ENCODE assay signal across 25 cellular contexts in the genomic region with DNA sequence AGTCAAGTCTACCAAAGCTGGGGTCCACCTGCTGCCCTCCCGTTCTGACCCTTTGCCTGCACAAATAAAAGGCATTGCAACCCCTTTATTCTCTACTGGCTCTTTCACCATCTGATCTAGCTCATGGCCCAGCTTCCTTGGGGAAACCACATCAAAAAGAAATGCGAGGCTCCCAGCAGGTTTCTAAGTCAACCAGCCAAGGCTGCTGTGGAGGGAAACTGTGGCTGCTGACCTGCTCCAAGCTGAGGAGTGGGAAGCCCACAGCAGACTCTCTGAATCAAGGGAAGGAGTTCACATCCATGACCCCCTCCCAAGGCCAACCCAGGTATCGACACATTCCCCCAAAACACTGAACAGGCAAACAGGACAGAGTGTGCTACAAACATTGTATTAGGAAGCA. TPM values are rescaled to one million over a fixed set of nuclear protein-coding genes. Genes with fewer than 3 reads are reported as not detected.
"Had no signal": no experiment of that assay in that cellular context is flagged by ENCODE, and none has a peak within 500 bp of the region (broad histone marks: within the 10 kb centered on the region; RNA-seq: fewer than 3 reads in every experiment).

No MANE protein-coding gene starts in this region.

- H3K36me3 ChIP-seq: cardiac muscle cell, left lung, lower lobe of right lung, right lobe of liver, thyroid gland, upper lobe of left lung, WERI-Rb-1 had no signal

- DNase-seq: activated CD4-positive, alpha-beta T cell treated with anti-CD3 and anti-CD28 coated beads, Interleukin-2, amount 10 ng/mL, durations not matched to agents 24 days and 14 days; activated CD8-positive, alpha-beta T cell treated with anti-CD3 and anti-CD28 coated beads for 36 hours; activated naive CD4-positive, alpha-beta T cell; activated T-cell treated with anti-CD3 and anti-CD28 coated beads, Interleukin-2, amount 50 U/mL, for 4 hours; foreskin fibroblast; hypothalamus; kidney glomerular epithelial cell; left lung; lower lobe of right lung; mesenchymal stem cell; stimulated activated CD4-positive, alpha-beta T cell treated with anti-CD3 and anti-CD28 coated beads, Interleukin-12 subunit alpha, Interleukin-12 subunit beta, amount 100 ng/mL, for 4 hours; stimulated activated CD4-positive, alpha-beta T cell treated with anti-CD3 and anti-CD28 coated beads, Interleukin-4, amount 100 ng/mL, for 24 hours; stimulated activated CD8-positive, alpha-beta memory T cell treated with anti-CD3 and anti-CD28 coated beads, Interleukin-4, amount 100 ng/mL, for 48 hours; stimulated activated naive CD8-positive, alpha-beta T cell treated with anti-CD3 and anti-CD28 coated beads, Interleukin-15, amount 100 ng/mL, for 72 hours; substantia nigra; T-helper 17 cell; T1000; WERI-Rb-1 had no signal

- H3K4me3 ChIP-seq: cardiac muscle cell, left lung, lower lobe of right lung, right lobe of liver, thyroid gland, upper lobe of left lung had no signal

- H3K9me3 ChIP-seq: left lung, lower lobe of right lung, right lobe of liver, thyroid gland, upper lobe of left lung had no signal

- H3K27me3 ChIP-seq: cardiac muscle cell, left lung, right lobe of liver, thyroid gland, upper lobe of left lung had no signal

- H3K27ac ChIP-seq: cardiac muscle cell, left lung, lower lobe of right lung, right lobe of liver, upper lobe of left lung, WERI-Rb-1 had no signal

RNA-seq across cellular contexts. Expression of gene SLCO2A1, which starts 25.2 kb away (rescaled TPM):
- total RNA-seq: activated CD4-positive, alpha-beta T cell treated with anti-CD3 and anti-CD28 coated beads, Interleukin-2, amount 10 ng/mL, durations not matched to agents 24 days and 14 days; activated CD8-positive, alpha-beta T cell treated with anti-CD3 and anti-CD28 coated beads for 36 hours; activated naive CD4-positive, alpha-beta T cell treated with anti-CD3 and anti-CD28 coated beads, Interleukin-2, amount 50 U/mL, for 72 hours; activated T-helper 17 cell treated with anti-CD3 and anti-CD28 coated beads, Interleukin-2, amount 50 U/mL, for 72 hours; mononuclear cell had no signal
